8 cellular contexts compared by ENCODE assay signal in the genomic region with DNA sequence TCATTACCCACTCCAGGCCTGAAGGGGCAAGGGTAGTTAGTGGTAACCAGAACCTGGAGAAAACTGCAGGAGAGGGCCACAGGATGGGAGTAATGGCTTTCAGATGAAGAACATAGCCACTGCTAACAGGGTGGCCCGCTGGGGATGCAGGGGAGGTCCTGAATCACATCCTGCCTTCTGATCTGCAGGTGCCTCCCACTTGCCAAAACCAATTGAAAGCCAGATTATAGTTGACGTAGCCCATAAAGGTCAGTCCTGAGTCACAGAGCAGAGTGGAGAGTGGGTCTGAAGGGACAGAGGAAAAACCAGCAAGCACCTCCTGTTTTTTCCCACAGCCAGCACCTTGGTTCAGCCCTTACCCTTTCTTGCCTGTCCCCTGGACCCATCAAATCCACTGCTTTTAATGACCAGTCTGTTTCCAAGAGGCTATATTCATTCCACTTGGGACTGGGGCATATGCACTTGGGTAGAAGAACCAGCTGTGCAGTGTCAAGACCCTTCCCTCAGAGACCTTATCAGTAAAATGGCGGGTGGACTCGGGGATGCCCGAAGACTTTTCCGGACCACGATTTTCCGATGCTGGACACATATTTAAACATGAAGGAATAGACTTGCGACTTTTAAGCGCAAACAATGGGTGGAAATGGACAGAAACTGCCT. TPM values are rescaled to one million over a fixed set of nuclear protein-coding genes. Genes with fewer than 3 reads are reported as not detected.
DNase-seq lines count a peak whose midpoint lies in the region; ATAC-seq, FAIRE-seq and TF ChIP-seq lines count a peak whose summit lies in the region.

No MANE protein-coding gene starts in this region.

- CTCF ChIA-PET in GM12878 (lab: Yijun Ruan, JAX): interaction anchor here (1.0 kb wide), 1 partner anchor 196 kb away, joined by 3 read pairs; no protein-coding TSS in a partner anchor

- no TSS peak for BruUV-seq in GM12878 (replicated peaks; lab: Mats Ljungman, UMichigan)

- H3K4me1 ChIP-seq in GM12878 (ENCODE audit: control insufficient read depth, insufficient read depth, low read length) (peaks cover 4% of the 10 kb centered on the region; the same call in 1 of the 2 replicates), iPS-18a (ENCODE audit: control insufficient read depth, low read depth, low read length) (peaks cover 14% of the 10 kb centered on the region), skeletal muscle satellite cell (ENCODE audit: control insufficient read depth, insufficient read depth, low read length) (peaks cover 13% of the 10 kb centered on the region)

- H3K27ac Mint-ChIP-seq in HFFc6: peak overlapping the region; percentile 92

- H3K4me3 Mint-ChIP-seq in HFFc6: peak overlapping the region; percentile 94

- peaks cover 20% of the 10 kb centered on the region for H3K36me3 Mint-ChIP-seq in HFFc6 (ENCODE audit: low read depth)

- peaks cover 3 to 6% of the 10 kb centered on the region in 2 experiments for H3K27me3 ChIP-seq in GM12878 (replicated peaks in 1 of 2; ENCODE audit: control insufficient read depth in 2 of 2, insufficient read depth in 2 of 2, low read length in 1 of 2)
- peaks cover 32% of the 10 kb centered on the region for H3K27me3 ChIP-seq in iPS-18a (ENCODE audit: control insufficient read depth, insufficient read depth, low read length)
- no peaks in the 10 kb centered on the region for H3K27me3 ChIP-seq in skeletal muscle satellite cell (ENCODE audit: control insufficient read depth, insufficient read depth, low read length)

- H3K9ac ChIP-seq in GM12878 (ENCODE audit: control insufficient read depth, insufficient read depth, low read length) (no peak overlapping the region), iPS-18a (ENCODE audit: low read length) (no peak overlapping the region), skeletal muscle satellite cell (ENCODE audit: low read depth, low read length) (peak overlapping the region; percentile 89)

- TF ChIP-seq POLR2A in GM12878 (IDR thresholded peaks at IDR 0.05; ENCODE audit: low read depth, low read length): no peak

- H3K4me3 ChIP-seq in GM12878: peak overlapping the region; percentile 65
- peak overlapping the region; percentile 73 for H3K4me3 ChIP-seq in iPS-18a (ENCODE audit: low read length)
- H3K4me3 ChIP-seq in skeletal muscle satellite cell (ENCODE audit: low read length): peak overlapping the region; percentile 88

- TF ChIP-seq RAD21 in GM12878 (IDR thresholded peaks at IDR 0.05; ENCODE audit: insufficient read depth, low read depth, low read length): no peak

- H2AFZ ChIP-seq in GM12878 (ENCODE audit: control insufficient read depth, low read depth, low read length): peak overlapping the region; percentile 67

- intact Hi-C loops in GM12878 (cut with micrococcal nuclease; ENCODE audit: unreplicated experiment): no loop called here

- no peak for TF ChIP-seq EP300 in GM12878 (IDR thresholded peaks at IDR 0.05; ENCODE audit: borderline replicate concordance in 1 of 2, control insufficient read depth in 1 of 2, low read depth in 2 of 2, low read length in 2 of 2)

- H3K27ac ChIP-seq in GM12878 (ENCODE audit: control insufficient read depth, insufficient read depth): no peak overlapping the region
- no peak overlapping the region for H3K27ac ChIP-seq in iPS-18a (ENCODE audit: low read length)

- H3K36me3 ChIP-seq in GM12878 (ENCODE audit: control insufficient read depth in 2 of 2, insufficient read depth in 2 of 2, low read length in 1 of 2): no peaks in the 10 kb centered on the region
- H3K36me3 ChIP-seq in iPS-18a (ENCODE audit: control insufficient read depth, low read depth, low read length): no peaks in the 10 kb centered on the region
- no peaks in the 10 kb centered on the region for H3K36me3 ChIP-seq in skeletal muscle satellite cell (ENCODE audit: insufficient read depth, low read length)

- H3K4me1 Mint-ChIP-seq in HFFc6 (ENCODE audit: low read depth): peaks cover 35% of the 10 kb centered on the region

- peaks cover 5% of the 10 kb centered on the region; the same call in 1 of the 2 replicates for H3K27me3 Mint-ChIP-seq in HFFc6 (ENCODE audit: insufficient read depth)

- no peaks in the 10 kb centered on the region for H3K79me2 ChIP-seq in GM12878 (ENCODE audit: control insufficient read depth, insufficient read depth, low read length)

- TF ChIP-seq CTCF in HFFc6 (IDR thresholded peaks at IDR 0.05) (no peak), GM12878 (IDR thresholded peaks at IDR 0.05 in 2 of 3, conservative IDR thresholded peaks at IDR 0.05 in 1 of 3; ENCODE audit: control insufficient read depth in 2 of 3, extremely low read depth in 1 of 3, insufficient read depth in 1 of 3, low read depth in 3 of 3, low read length in 3 of 3) (peak in 1 of 3 experiments; percentile 13; a peak in 1 of 6 replicates)

- ATAC-seq in GM12878: peak; percentile 85

- H3K9me3 Mint-ChIP-seq in HFFc6: peaks cover 9% of the 10 kb centered on the region

- WGBS in GM12878 (ENCODE audit: insufficient coverage, insufficient replicate concordance, low lambda C conversion rate, missing lambda C conversion rate): 58% methylated on average over 10 of the region's 10 CpGs

- SMC1A ChIA-PET in GM12878 (lab: Charles Lee; ENCODE audit: uncharacterized antibody, unreplicated experiment): interaction anchor here (0.7 to 1.3 kb wide), 3 partner anchors 39 to 741 kb away, joined by 3 to 7 read pairs (median 3); no protein-coding TSS in a partner anchor

- POLR2A ChIA-PET in GM12878 (lab: Charles Lee): no interaction called here

- RAD21 ChIA-PET in GM12878 (lab: Charles Lee; ENCODE audit: unreplicated experiment): no interaction called here

- H3K9me3 ChIP-seq in GM12878 (replicated peaks; ENCODE audit: control insufficient read depth, insufficient read depth, low read length) (no peaks in the 10 kb centered on the region; the same call in 2 of the 3 replicates), iPS-18a (ENCODE audit: control insufficient read depth, low read depth, low read length) (no peaks in the 10 kb centered on the region), skeletal muscle satellite cell (replicated peaks; ENCODE audit: low read length) (no peaks in the 10 kb centered on the region)

- DNase-seq in Caki2 (ENCODE audit: low read depth): peak; percentile 87
- peak; percentile 93 for DNase-seq in HFFc6
- peak; percentile 94 for DNase-seq in RPMI7951 (ENCODE audit: low read depth)
- no peak for DNase-seq in GM12878 (ENCODE audit: low read depth, low spot score)
- no peak for DNase-seq in NOMO-1 treated with DMSO at 0.1 percent for 48 hours (lab: John Stamatoyannopoulos, UW; ENCODE audit: unreplicated experiment)
- DNase-seq in NCI-H187 (lab: John Stamatoyannopoulos, UW): no peak

- no peaks in the 10 kb centered on the region for H4K20me1 ChIP-seq in GM12878 (ENCODE audit: control insufficient read depth, insufficient read depth)

- no peak for FAIRE-seq in GM12878 (lab: Jason Lieb, UNC)

- in situ Hi-C loops in Caki2 (cut with HindIII; ENCODE audit: low pct_unique_long_range_greater_than_20kb, low sequenced_read_pairs) (no loop called here), GM12878 (cut with MboI) (no loop called here)

- peak overlapping the region; percentile 91 for H3K4me2 ChIP-seq in GM12878 (ENCODE audit: control insufficient read depth, insufficient read depth)
- peak overlapping the region; percentile 100 for H3K4me2 ChIP-seq in skeletal muscle satellite cell (ENCODE audit: low read length)

RNA-seq across cellular contexts. Expression of gene SLC35G2, which starts 0.6 kb away (rescaled TPM):
- 15.8 and 16.5 TPM in 2 replicates for total RNA-seq in Caki2 (2014; rRNA removed; shearing (Covaris generic); ENCODE audit: low replicate concordance)
- 10 to 100 TPM; 19.4 to 23.9 (median 22.1) TPM for total RNA-seq in HFFc6 (2021; fragmentation: NEBNext Ultra II Directional; extraction: Animal tissue kit (Norgen Biotek cat#: 25700))
- total RNA-seq in RPMI7951 (2014; rRNA removed; shearing (Covaris generic)): 19.4 and 21.7 TPM in 2 replicates
- 2.6 and 2.7 TPM in 2 replicates for total RNA-seq in GM12878 (2013; cell fraction: nucleolus; rRNA removed)
- total RNA-seq in GM12878 (2014; rRNA removed) (0.11 and 0.38 TPM in 2 replicates), GM12878 (2014; rRNA removed; fragmentation: Illumina TruSeq; extraction: Trizol) (0.18 and 0.36 TPM in 2 replicates), GM12878 (2021) (0.24 and 0.31 TPM in 2 replicates)
- 0.55 TPM for polyA plus RNA-seq in GM12878 (2011; ENCODE audit: low read depth)
- polyA plus RNA-seq in GM12878 (2011; rRNA removed) (1.9 and 2.3 TPM in 2 replicates), GM12878 (2014; fragmentation: Illumina TruSeq; extraction: Trizol) (0.18 and 0.60 TPM in 2 replicates), GM12878 (2014; fragmentation: Nextera tagmentation; extraction: Ambion mirVana) (under 1 TPM; 0.21 to 0.24 TPM), GM12878 (2014; rRNA removed) (0.10 and 0.18 TPM in 2 replicates), GM12878 (2016; fragmentation: Nextera tagmentation; extraction: Ambion mirVana) (1 to 10 TPM; 1.4 TPM)
- 0.62 and 0.79 TPM in 2 replicates for polyA plus RNA-seq in GM12878 (2011; cell fraction: cytosol; rRNA removed)
- polyA plus RNA-seq in GM12878 (2011; cell fraction: nucleus; rRNA removed): 1.3 and 1.6 TPM in 2 replicates
- 0.49 and 0.87 TPM in 2 replicates for polyA plus RNA-seq in GM12878 (2012)
- 0.67 and 1.6 TPM in 2 replicates for polyA minus RNA-seq in GM12878 (2011; rRNA and poly(A)+ RNA removed)
- not detected in 2 replicates for polyA minus RNA-seq in GM12878 (2011; cell fraction: cytosol; rRNA and poly(A)+ RNA removed)
- polyA minus RNA-seq in GM12878 (2011; cell fraction: nucleus; rRNA and poly(A)+ RNA removed): 0.73 and 1.3 TPM in 2 replicates
- 8.5 and 8.9 TPM in 2 replicates for total RNA-seq in skeletal muscle satellite cell (2012; rRNA removed)

RNA-seq across cellular contexts. Expression of gene NCK1, which starts 43.7 kb away (rescaled TPM):
- 29.5 and 46.9 TPM in 2 replicates for total RNA-seq in Caki2 (2014; rRNA removed; shearing (Covaris generic); ENCODE audit: low replicate concordance)
- total RNA-seq in HFFc6 (2021; fragmentation: NEBNext Ultra II Directional; extraction: Animal tissue kit (Norgen Biotek cat#: 25700)): 10 to 100 TPM; 37.3 to 48.3 (median 40.8) TPM
- 35.8 and 37.0 TPM in 2 replicates for total RNA-seq in RPMI7951 (2014; rRNA removed; shearing (Covaris generic))
- total RNA-seq in GM12878 (2013; cell fraction: nucleolus; rRNA removed): 60.3 and 61.6 TPM in 2 replicates
- 15.6 and 20.9 TPM in 2 replicates for total RNA-seq in GM12878 (2014; rRNA removed)
- total RNA-seq in GM12878 (2014; rRNA removed; fragmentation: Illumina TruSeq; extraction: Trizol): 22.6 and 22.8 TPM in 2 replicates
- 23.5 and 27.4 TPM in 2 replicates for total RNA-seq in GM12878 (2021)
- 10.4 TPM for polyA plus RNA-seq in GM12878 (2011; ENCODE audit: low read depth)
- polyA plus RNA-seq in GM12878 (2011; rRNA removed): 33.4 and 54.9 TPM in 2 replicates
- polyA plus RNA-seq in GM12878 (2011; cell fraction: cytosol; rRNA removed): 10.3 and 14.7 TPM in 2 replicates
- 16.4 and 22.3 TPM in 2 replicates for polyA plus RNA-seq in GM12878 (2011; cell fraction: nucleus; rRNA removed)
- polyA plus RNA-seq in GM12878 (2012): 10.8 and 18.4 TPM in 2 replicates
- 28.3 and 39.8 TPM in 2 replicates for polyA plus RNA-seq in GM12878 (2014; fragmentation: Illumina TruSeq; extraction: Trizol)
- 10 to 100 TPM; 18.5 to 20.4 TPM for polyA plus RNA-seq in GM12878 (2014; fragmentation: Nextera tagmentation; extraction: Ambion mirVana)
- 14.5 and 19.5 TPM in 2 replicates for polyA plus RNA-seq in GM12878 (2014; rRNA removed)
- 10 to 100 TPM; 28.3 to 29.5 TPM for polyA plus RNA-seq in GM12878 (2016; fragmentation: Nextera tagmentation; extraction: Ambion mirVana)
- polyA minus RNA-seq in GM12878 (2011; rRNA and poly(A)+ RNA removed): 24.9 and 49.7 TPM in 2 replicates
- polyA minus RNA-seq in GM12878 (2011; cell fraction: cytosol; rRNA and poly(A)+ RNA removed): 14.2 and 16.4 TPM in 2 replicates
- polyA minus RNA-seq in GM12878 (2011; cell fraction: nucleus; rRNA and poly(A)+ RNA removed): 26.2 and 31.4 TPM in 2 replicates
- total RNA-seq in skeletal muscle satellite cell (2012; rRNA removed): 36.3 and 45.6 TPM in 2 replicates

Comparison
In these comparisons a context has a peak if more than half of its experiments do, and no peak if none do; other contexts are left out.
1. DNase-seq: peak in Caki2 (single experiment), HFFc6 (single experiment) and RPMI7951 (single experiment); none in GM12878 (single experiment), NOMO-1 treated with DMSO at 0.1 percent for 48 hours (single experiment) and NCI-H187 (0 of 2).
2. Peak in every context shown above with its lines, with median percentiles within 50 percentile points of each other: H3K4me3 ChIP-seq.